1 cellular context compared by ENCODE assay signal in the genomic region with DNA sequence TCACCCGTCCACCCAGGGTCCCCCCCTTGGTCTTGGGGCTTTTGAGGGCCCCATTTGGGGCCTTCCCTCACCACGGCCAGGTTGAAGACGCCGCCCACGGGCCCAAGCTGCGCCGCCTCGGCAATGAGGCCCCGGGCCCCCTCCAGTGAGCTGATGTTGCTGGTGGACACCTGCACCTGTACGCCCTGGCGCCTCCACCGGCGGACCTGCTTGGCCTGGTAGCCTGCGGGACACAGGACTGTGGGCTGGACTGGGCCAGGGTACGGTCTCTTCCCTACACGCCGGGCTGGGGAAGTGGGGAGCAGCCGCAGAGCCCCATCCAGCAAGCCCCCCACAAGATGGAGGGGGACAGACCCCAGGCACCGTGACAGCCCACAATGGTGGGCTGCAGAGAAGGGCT.
TF ChIP-seq lines count a peak whose summit lies in the region.

No MANE protein-coding gene starts in this region.

TF ChIP-seq in HepG2, 621 proteins besides CTCF, POLR2A, EP300 and RAD21:
- TF ChIP-seq TAF15 (IDR thresholded peaks at IDR 0.05; ENCODE audit: low read depth, low read length, poor library complexity, severe bottlenecking) (peak; percentile 27), RBFOX2 (IDR thresholded peaks at IDR 0.05; ENCODE audit: low read depth, low read length) (peak; percentile 81), NFKB2 (CRISPR knock-in tag; IDR thresholded peaks at IDR 0.05; ENCODE audit: borderline replicate concordance) (0 out of 2 replicates have a peak, but pooled peaks have one; percentile 21), KLF6 (CRISPR knock-in tag; IDR thresholded peaks at IDR 0.05) (no peak), DBP (CRISPR knock-in tag; IDR thresholded peaks at IDR 0.05; ENCODE audit: not compliant biosample characterization) (no peak), AGO2 (optimal IDR thresholded peaks at IDR 0.05; ENCODE audit: low read depth, low read length) (peak; percentile 81), NFE2L2 (IDR thresholded peaks at IDR 0.05; ENCODE audit: low read length) (no peak), AGO1 (IDR thresholded peaks at IDR 0.05; ENCODE audit: low read depth, low read length, poor library complexity, severe bottlenecking) (peak; percentile 39)
